ENCODE assay signal across 8 cellular contexts in genomic region chr15:56365075-56365711, GRCh38.
A peak's percentile ranks its signal among the peaks of the same experiment; 100 is the strongest.
DNase-seq lines count a peak whose midpoint lies in the region; TF ChIP-seq lines count a peak whose summit lies in the region.

Gene TEX9 (plus strand): TSS chr15:56365426. CDS start chr15:56365451, 25 bp downstream.

- H3K9ac ChIP-seq in mucosa of stomach (ENCODE audit: low read length), result peak within 1 kb of the TSS; percentile 69

- DNase-seq in COR-L47 (lab: John Stamatoyannopoulos, UW) (peak; percentile 88), GM20000 (ENCODE audit: low spot score) (peak; percentile 85), HS-27A (ENCODE audit: low read depth) (peak; percentile 79), NOMO-1 treated with dmso at 0.1 percent for 144 hours (lab: John Stamatoyannopoulos, UW; ENCODE audit: unreplicated experiment) (peak; percentile 60), erythroblast (lab: John Stamatoyannopoulos, UW) (peak; percentile 90 to 93)
- DNase-seq in activated CD8-positive, alpha-beta memory T cell treated with anti-CD3 and anti-CD28 coated beads, Interleukin-2, amount 50 U/mL, for 48 hours, result peak; percentile 87
- DNase-seq in stimulated activated CD8-positive, alpha-beta memory T cell treated with anti-CD3 and anti-CD28 coated beads, Interleukin-4, amount 100 ng/mL, for 48 hours, result peak; percentile 87

- peaks cover 5% of the 10 kb centered on the region for H3K4me1 ChIP-seq in mucosa of stomach (ENCODE audit: control insufficient read depth, insufficient read depth, low read length)

- H3K9me3 ChIP-seq in mucosa of stomach (ENCODE audit: control insufficient read depth, low read length), result no peaks in the 10 kb centered on the region

- no peaks in the 10 kb centered on the region for H3K27me3 ChIP-seq in mucosa of stomach (ENCODE audit: control insufficient read depth, insufficient read depth, low read length)

- TF ChIP-seq POLR2A in erythroblast (IDR thresholded peaks at IDR 0.05; ENCODE audit: low read length), result peak; percentile 87

- no peaks in the 10 kb centered on the region for H3K36me3 ChIP-seq in mucosa of stomach (ENCODE audit: control insufficient read depth, insufficient read depth, low read length)

- TF ChIP-seq CTCF in GM20000 (IDR thresholded peaks at IDR 0.05; ENCODE audit: extremely low read depth, missing control alignments), result no peak

- H3K4me3 ChIP-seq in mucosa of stomach (ENCODE audit: low read length), result peak within 1 kb of the TSS; percentile 28

Comparison
In these comparisons a context has a peak if more than half of its experiments do, and no peak if none do; other contexts are left out.
1. Peak in every context shown above with its lines: DNase-seq and H3K4me3 ChIP-seq.